15 cellular contexts compared by ENCODE assay signal in the genomic region with DNA sequence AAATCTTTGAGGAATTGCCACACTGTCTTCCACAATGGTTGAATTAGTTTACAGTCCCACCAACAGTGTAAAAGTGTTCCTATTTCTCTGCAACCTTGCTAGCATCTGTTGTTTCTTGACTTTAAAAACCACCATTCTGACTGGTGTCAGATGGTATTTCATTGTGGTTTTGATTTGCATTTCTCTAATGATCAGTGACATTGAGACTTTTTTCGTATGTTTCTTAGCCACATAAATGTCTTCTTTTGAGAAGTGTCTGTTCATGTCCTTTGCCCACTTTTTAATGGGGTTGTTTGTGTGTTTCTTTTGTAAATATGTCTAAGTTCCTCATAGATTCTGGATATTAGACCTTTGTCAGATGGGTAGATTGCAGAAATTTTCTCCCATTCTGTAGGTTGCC. TPM values are rescaled to one million over a fixed set of nuclear protein-coding genes. Genes with fewer than 3 reads are reported as not detected.
"Had no signal": no experiment of that assay in that cellular context is flagged by ENCODE, and none has a peak within 500 bp of the region (broad histone marks: within the 10 kb centered on the region; RNA-seq: fewer than 3 reads in every experiment).

No MANE protein-coding gene starts in this region.

RNA-seq across cellular contexts. Expression of a gene that starts 6.1 kb away (rescaled TPM):
- total RNA-seq: activated CD4-positive, alpha-beta memory T cell treated with anti-CD3 and anti-CD28 coated beads, Interleukin-2, amount 10 ng/mL, durations not matched to agents 7 days and 5 days; activated CD4-positive, alpha-beta T cell treated with anti-CD3 and anti-CD28 coated beads for 36 hours; activated CD4-positive, alpha-beta T cell treated with anti-CD3 and anti-CD28 coated beads, Interleukin-2, amount 10 ng/mL, durations not matched to agents 7 days and 5 days; activated CD8-positive, alpha-beta T cell treated with anti-CD3 and anti-CD28 coated beads, Interleukin-2, amount 10 ng/mL, durations not matched to agents 7 days and 5 days; activated naive CD8-positive, alpha-beta T cell treated with anti-CD3 and anti-CD28 coated beads, Interleukin-2, amount 10 ng/mL, durations not matched to agents 7 days and 5 days; activated T-helper 2 cell treated with anti-CD3 and anti-CD28 coated beads, Interferon-gamma antibody, Interleukin-2, Interleukin-4, amounts not matched to agents 10 μg/mL and 5 μg/mL and 100 μg/mL, durations not matched to agents 14 hours and 24 hours and 36 hours; ascending aorta; bronchial epithelial cell; T-helper 2 cell treated with Interferon-gamma antibody and Interleukin-4, amounts not matched to agents 100 ng/mL and 5 ng/mL, for 36 hours had no signal
- polyA plus RNA-seq: adipose tissue had no signal

RNA-seq across cellular contexts. Expression of a gene that starts 13.2 kb away (rescaled TPM):
- total RNA-seq: activated CD4-positive, alpha-beta memory T cell treated with anti-CD3 and anti-CD28 coated beads, Interleukin-2, amount 10 ng/mL, durations not matched to agents 7 days and 5 days; activated CD4-positive, alpha-beta T cell treated with anti-CD3 and anti-CD28 coated beads for 36 hours; activated CD4-positive, alpha-beta T cell treated with anti-CD3 and anti-CD28 coated beads, Interleukin-2, amount 10 ng/mL, durations not matched to agents 7 days and 5 days; activated CD8-positive, alpha-beta memory T cell treated with anti-CD3 and anti-CD28 coated beads, Interleukin-2, amount 10 ng/mL, durations not matched to agents 7 days and 5 days; activated CD8-positive, alpha-beta T cell treated with anti-CD3 and anti-CD28 coated beads, Interleukin-2, amount 10 ng/mL, durations not matched to agents 7 days and 5 days; activated naive CD8-positive, alpha-beta T cell treated with anti-CD3 and anti-CD28 coated beads, Interleukin-2, amount 10 ng/mL, durations not matched to agents 7 days and 5 days; activated T-helper 2 cell treated with anti-CD3 and anti-CD28 coated beads, Interferon-gamma antibody, Interleukin-2, Interleukin-4, amounts not matched to agents 10 μg/mL and 5 μg/mL and 100 μg/mL, durations not matched to agents 14 hours and 24 hours and 36 hours; ascending aorta; bronchial epithelial cell; chondrocyte; T-helper 17 cell; T-helper 2 cell treated with Interferon-gamma antibody and Interleukin-4, amounts not matched to agents 100 ng/mL and 5 ng/mL, for 36 hours; WTC11 had no signal
- polyA plus RNA-seq: adipose tissue, cardiac muscle cell had no signal

RNA-seq across cellular contexts. Expression of a gene that starts 14.1 kb away (rescaled TPM):
- total RNA-seq: activated CD4-positive, alpha-beta memory T cell treated with anti-CD3 and anti-CD28 coated beads, Interleukin-2, amount 10 ng/mL, durations not matched to agents 7 days and 5 days; activated CD4-positive, alpha-beta T cell treated with anti-CD3 and anti-CD28 coated beads for 36 hours; activated CD4-positive, alpha-beta T cell treated with anti-CD3 and anti-CD28 coated beads, Interleukin-2, amount 10 ng/mL, durations not matched to agents 7 days and 5 days; activated CD8-positive, alpha-beta memory T cell treated with anti-CD3 and anti-CD28 coated beads, Interleukin-2, amount 10 ng/mL, durations not matched to agents 7 days and 5 days; activated CD8-positive, alpha-beta T cell treated with anti-CD3 and anti-CD28 coated beads, Interleukin-2, amount 10 ng/mL, durations not matched to agents 7 days and 5 days; activated naive CD8-positive, alpha-beta T cell treated with anti-CD3 and anti-CD28 coated beads, Interleukin-2, amount 10 ng/mL, durations not matched to agents 7 days and 5 days; activated T-helper 2 cell treated with anti-CD3 and anti-CD28 coated beads, Interferon-gamma antibody, Interleukin-2, Interleukin-4, amounts not matched to agents 10 μg/mL and 5 μg/mL and 100 μg/mL, durations not matched to agents 14 hours and 24 hours and 36 hours; ascending aorta; bronchial epithelial cell; cardiac muscle cell; chondrocyte; T-helper 17 cell; T-helper 2 cell treated with Interferon-gamma antibody and Interleukin-4, amounts not matched to agents 100 ng/mL and 5 ng/mL, for 36 hours; WTC11 had no signal
- polyA plus RNA-seq: adipose tissue had no signal

RNA-seq across cellular contexts. Expression of a gene that starts 35.5 kb away (rescaled TPM):
- total RNA-seq: activated CD4-positive, alpha-beta memory T cell treated with anti-CD3 and anti-CD28 coated beads, Interleukin-2, amount 10 ng/mL, durations not matched to agents 7 days and 5 days; activated CD4-positive, alpha-beta T cell treated with anti-CD3 and anti-CD28 coated beads for 36 hours; activated CD4-positive, alpha-beta T cell treated with anti-CD3 and anti-CD28 coated beads, Interleukin-2, amount 10 ng/mL, durations not matched to agents 7 days and 5 days; activated CD8-positive, alpha-beta memory T cell treated with anti-CD3 and anti-CD28 coated beads, Interleukin-2, amount 10 ng/mL, durations not matched to agents 7 days and 5 days; activated CD8-positive, alpha-beta T cell treated with anti-CD3 and anti-CD28 coated beads, Interleukin-2, amount 10 ng/mL, durations not matched to agents 7 days and 5 days; activated naive CD8-positive, alpha-beta T cell treated with anti-CD3 and anti-CD28 coated beads, Interleukin-2, amount 10 ng/mL, durations not matched to agents 7 days and 5 days; activated T-helper 2 cell treated with anti-CD3 and anti-CD28 coated beads, Interferon-gamma antibody, Interleukin-2, Interleukin-4, amounts not matched to agents 10 μg/mL and 5 μg/mL and 100 μg/mL, durations not matched to agents 14 hours and 24 hours and 36 hours; ascending aorta; bronchial epithelial cell; chondrocyte; T-helper 17 cell; T-helper 2 cell treated with Interferon-gamma antibody and Interleukin-4, amounts not matched to agents 100 ng/mL and 5 ng/mL, for 36 hours; WTC11 had no signal
- polyA plus RNA-seq: adipose tissue had no signal

RNA-seq across cellular contexts. Expression of a gene that starts 46.4 kb away (rescaled TPM):
- total RNA-seq: activated CD4-positive, alpha-beta memory T cell treated with anti-CD3 and anti-CD28 coated beads, Interleukin-2, amount 10 ng/mL, durations not matched to agents 7 days and 5 days; activated CD4-positive, alpha-beta T cell treated with anti-CD3 and anti-CD28 coated beads for 36 hours; activated CD4-positive, alpha-beta T cell treated with anti-CD3 and anti-CD28 coated beads, Interleukin-2, amount 10 ng/mL, durations not matched to agents 7 days and 5 days; activated CD8-positive, alpha-beta memory T cell treated with anti-CD3 and anti-CD28 coated beads, Interleukin-2, amount 10 ng/mL, durations not matched to agents 7 days and 5 days; activated CD8-positive, alpha-beta T cell treated with anti-CD3 and anti-CD28 coated beads, Interleukin-2, amount 10 ng/mL, durations not matched to agents 7 days and 5 days; activated naive CD8-positive, alpha-beta T cell treated with anti-CD3 and anti-CD28 coated beads, Interleukin-2, amount 10 ng/mL, durations not matched to agents 7 days and 5 days; activated T-helper 2 cell treated with anti-CD3 and anti-CD28 coated beads, Interferon-gamma antibody, Interleukin-2, Interleukin-4, amounts not matched to agents 10 μg/mL and 5 μg/mL and 100 μg/mL, durations not matched to agents 14 hours and 24 hours and 36 hours; ascending aorta; bronchial epithelial cell; cardiac muscle cell; chondrocyte; T-helper 17 cell; T-helper 2 cell treated with Interferon-gamma antibody and Interleukin-4, amounts not matched to agents 100 ng/mL and 5 ng/mL, for 36 hours; WTC11 had no signal
- polyA plus RNA-seq: adipose tissue, cardiac muscle cell had no signal
